18 cellular contexts compared by ENCODE assay signal in genomic region chr4:56684320-56684719, GRCh38. TPM values are rescaled to one million over a fixed set of nuclear protein-coding genes. Genes with fewer than 3 reads are reported as not detected.
DNase-seq lines count a peak whose midpoint lies in the region; ATAC-seq, FAIRE-seq and TF ChIP-seq lines count a peak whose summit lies in the region.
"Had no signal": no experiment of that assay in that cellular context is flagged by ENCODE, and none has a peak within 500 bp of the region (broad histone marks: within the 10 kb centered on the region; RNA-seq: fewer than 3 reads in every experiment).

No MANE protein-coding gene starts in this region.

- H3K4me1 ChIP-seq in endothelial cell of umbilical vein (ENCODE audit: control insufficient read depth, extremely low read depth, insufficient read depth, low read length): peaks cover 13% of the 10 kb centered on the region

- H3K4me1 Mint-ChIP-seq in glutamatergic neuron (ENCODE audit: low read depth, unreplicated experiment): peaks cover 32% of the 10 kb centered on the region
- H3K4me1 Mint-ChIP-seq in activated T-cell treated with anti-CD3 and anti-CD28 coated beads, Interleukin-2, amount 50 U/mL, for 24 hours (ENCODE audit: low read depth): peaks cover 35% of the 10 kb centered on the region

- ATAC-seq in GM21576 (IDR thresholded peaks at IDR 0.05; ENCODE audit: unreplicated experiment): no peak
- ATAC-seq: body of pancreas, left colon had no signal

- no peaks in the 10 kb centered on the region for H3K9me1 ChIP-seq in endothelial cell of umbilical vein (replicated peaks; ENCODE audit: control insufficient read depth, extremely low read depth, insufficient read depth, low read length)

- no peaks in the 10 kb centered on the region for H3K9me3 ChIP-seq in endothelial cell of umbilical vein (replicated peaks; ENCODE audit: control insufficient read depth, insufficient read depth, low read length)
- H3K9me3 ChIP-seq: body of pancreas had no signal

- DNase-seq in EL: peak; percentile 47
- DNase-seq in NCI-H446 treated with DMSO at 0.1 percent for 48 hours (lab: John Stamatoyannopoulos, UW): peak; percentile 41
- DNase-seq in endothelial cell of umbilical vein (ENCODE audit: low read depth, low spot score): peak; percentile 68
- peak; percentile 71 for DNase-seq in myocyte (ENCODE audit: low read depth)
- no peak for DNase-seq in DMS79 treated with DMSO at 0.1 percent for 48 hours (lab: John Stamatoyannopoulos, UW)
- no peak for DNase-seq in glutamatergic neuron
- DNase-seq in activated T-cell treated with anti-CD3 and anti-CD28 coated beads, Interleukin-2, amount 50 U/mL, for 24 hours: no peak
- DNase-seq: activated CD4-positive, alpha-beta memory T cell treated with anti-CD3 and anti-CD28 coated beads, Interleukin-2, amount 10 ng/mL, durations not matched to agents 7 days and 5 days; activated T-cell treated with anti-CD3 and anti-CD28 coated beads, Interleukin-2, amount 50 U/mL, for 48 hours; body of pancreas; left colon; NCI-H345; SIG-M5 had no signal

- BruUV-seq in endothelial cell of umbilical vein (replicated peaks; lab: Mats Ljungman, UMichigan): no TSS peak

- intact Hi-C loops in endothelial cell of umbilical vein (cut with micrococcal nuclease): no loop called here

- H3K27ac Mint-ChIP-seq in glutamatergic neuron (ENCODE audit: unreplicated experiment): no peak overlapping the region
- H3K27ac Mint-ChIP-seq in activated T-cell treated with anti-CD3 and anti-CD28 coated beads, Interleukin-2, amount 50 U/mL, for 24 hours: no peak overlapping the region
- H3K27ac Mint-ChIP-seq: activated CD4-positive, alpha-beta memory T cell treated with anti-CD3 and anti-CD28 coated beads, Interleukin-2, amount 10 ng/mL, durations not matched to agents 7 days and 5 days; activated naive CD4-positive, alpha-beta T cell treated with anti-CD3 and anti-CD28 coated beads, Interleukin-2, amount 50 U/mL, for 24 hours; stimulated activated naive CD8-positive, alpha-beta T cell treated with anti-CD3 and anti-CD28 coated beads, Interleukin-15, Interleukin-2, amounts not matched to agents 100 ng/mL and 50 ng/mL, for 24 hours; T-helper 1 cell treated with Interleukin-12 subunit alpha and Interleukin-12 subunit beta and Interleukin-4 antibody, amounts not matched to agents 30 μg/mL and 1 μg/mL, for 36 hours had no signal

- no peak for FAIRE-seq in endothelial cell of umbilical vein (lab: Jason Lieb, UNC)
- FAIRE-seq: H54 had no signal

- H3K9me3 Mint-ChIP-seq in glutamatergic neuron (ENCODE audit: unreplicated experiment): no peaks in the 10 kb centered on the region
- no peaks in the 10 kb centered on the region for H3K9me3 Mint-ChIP-seq in activated T-cell treated with anti-CD3 and anti-CD28 coated beads, Interleukin-2, amount 50 U/mL, for 24 hours
- H3K9me3 Mint-ChIP-seq: activated CD4-positive, alpha-beta memory T cell treated with anti-CD3 and anti-CD28 coated beads, Interleukin-2, amount 10 ng/mL, durations not matched to agents 7 days and 5 days; activated naive CD4-positive, alpha-beta T cell treated with anti-CD3 and anti-CD28 coated beads, Interleukin-2, amount 50 U/mL, for 24 hours; stimulated activated naive CD8-positive, alpha-beta T cell treated with anti-CD3 and anti-CD28 coated beads, Interleukin-15, Interleukin-2, amounts not matched to agents 100 ng/mL and 50 ng/mL, for 24 hours; T-helper 1 cell treated with Interleukin-12 subunit alpha and Interleukin-12 subunit beta and Interleukin-4 antibody, amounts not matched to agents 30 μg/mL and 1 μg/mL, for 36 hours had no signal

- H3K36me3 ChIP-seq in endothelial cell of umbilical vein (ENCODE audit: control insufficient read depth in 2 of 2, extremely low read depth in 1 of 2, insufficient read depth in 2 of 2, low read length in 2 of 2): no peaks in the 10 kb centered on the region

- no peaks in the 10 kb centered on the region for H3K79me2 ChIP-seq in endothelial cell of umbilical vein (ENCODE audit: control insufficient read depth, insufficient read depth, low read length)

- peak overlapping the region; percentile 3 for H3K4me2 ChIP-seq in endothelial cell of umbilical vein (ENCODE audit: insufficient read depth, low read length)

- POLR2A ChIA-PET in endothelial cell of umbilical vein (lab: Charles Lee): no interaction called here

- TF ChIP-seq CTCF in endothelial cell of umbilical vein (IDR thresholded peaks at IDR 0.05; ENCODE audit: extremely low read depth in 1 of 2, insufficient read depth in 1 of 2, low read depth in 1 of 2, low read length in 2 of 2) (no peak), glutamatergic neuron (IDR thresholded peaks at IDR 0.05; ENCODE audit: partially characterized antibody, unreplicated experiment) (no peak)

- CTCF ChIA-PET in endothelial cell of umbilical vein (lab: Charles Lee): interaction anchor here (2.2 kb wide), 1 partner anchor 9 kb away, joined by 5 read pairs; no protein-coding TSS in a partner anchor

- H3K9ac ChIP-seq in endothelial cell of umbilical vein (replicated peaks; ENCODE audit: extremely low read depth, insufficient read depth, low read length): no peak overlapping the region

- peak overlapping the region; percentile 42 for H2AFZ ChIP-seq in endothelial cell of umbilical vein (ENCODE audit: low read depth, low read length)

- H3K36me3 Mint-ChIP-seq in glutamatergic neuron (ENCODE audit: unreplicated experiment): peaks cover 4% of the 10 kb centered on the region
- no peaks in the 10 kb centered on the region for H3K36me3 Mint-ChIP-seq in activated T-cell treated with anti-CD3 and anti-CD28 coated beads, Interleukin-2, amount 50 U/mL, for 24 hours (ENCODE audit: low read depth)
- H3K36me3 Mint-ChIP-seq: activated naive CD4-positive, alpha-beta T cell treated with anti-CD3 and anti-CD28 coated beads, Interleukin-2, amount 50 U/mL, for 24 hours had no signal

- H3K27ac ChIP-seq in endothelial cell of umbilical vein (ENCODE audit: insufficient read depth, low read depth, low read length): no peak overlapping the region
- H3K27ac ChIP-seq: body of pancreas had no signal

- H3K4me3 Mint-ChIP-seq in glutamatergic neuron (ENCODE audit: unreplicated experiment): no peak overlapping the region
- no peak overlapping the region for H3K4me3 Mint-ChIP-seq in activated T-cell treated with anti-CD3 and anti-CD28 coated beads, Interleukin-2, amount 50 U/mL, for 24 hours
- H3K4me3 Mint-ChIP-seq: activated CD4-positive, alpha-beta memory T cell treated with anti-CD3 and anti-CD28 coated beads, Interleukin-2, amount 10 ng/mL, durations not matched to agents 7 days and 5 days; activated naive CD4-positive, alpha-beta T cell treated with anti-CD3 and anti-CD28 coated beads, Interleukin-2, amount 50 U/mL, for 24 hours; stimulated activated naive CD8-positive, alpha-beta T cell treated with anti-CD3 and anti-CD28 coated beads, Interleukin-15, Interleukin-2, amounts not matched to agents 100 ng/mL and 50 ng/mL, for 24 hours; T-helper 1 cell treated with Interleukin-12 subunit alpha and Interleukin-12 subunit beta and Interleukin-4 antibody, amounts not matched to agents 30 μg/mL and 1 μg/mL, for 36 hours had no signal

- no peak overlapping the region for H3K4me3 ChIP-seq in endothelial cell of umbilical vein (replicated peaks in 1 of 3; ENCODE audit: insufficient read depth in 1 of 3, low read depth in 1 of 3, low read length in 3 of 3)
- H3K4me3 ChIP-seq: body of pancreas had no signal

- no peaks in the 10 kb centered on the region for H4K20me1 ChIP-seq in endothelial cell of umbilical vein (replicated peaks; ENCODE audit: control insufficient read depth, extremely low read depth, insufficient read depth, low read length)

- H3K27me3 Mint-ChIP-seq in glutamatergic neuron (ENCODE audit: unreplicated experiment): peaks cover 5% of the 10 kb centered on the region
- peaks cover 39% of the 10 kb centered on the region for H3K27me3 Mint-ChIP-seq in activated T-cell treated with anti-CD3 and anti-CD28 coated beads, Interleukin-2, amount 50 U/mL, for 24 hours

- dilution Hi-C loops in endothelial cell of umbilical vein (cut with MboI; ENCODE audit: extremely low pct_ligation_motif_present, low sequenced_read_pairs): no loop called here

- TF ChIP-seq POLR2A in endothelial cell of umbilical vein (IDR thresholded peaks at IDR 0.05; ENCODE audit: low read depth, low read length): no peak

- peaks cover 0 to 4% of the 10 kb centered on the region in 2 experiments for H3K27me3 ChIP-seq in endothelial cell of umbilical vein (ENCODE audit: control insufficient read depth in 2 of 2, insufficient read depth in 2 of 2, low read length in 2 of 2)
- H3K27me3 ChIP-seq: body of pancreas had no signal

TF ChIP-seq in endothelial cell of umbilical vein, 7 proteins besides CTCF, POLR2A, EP300 and RAD21:
- TF ChIP-seq JUN (IDR thresholded peaks at IDR 0.05; ENCODE audit: borderline replicate concordance, insufficient read depth, insufficient read length, low read depth): peak; percentile 49
- TF ChIP-seq GATA2 (IDR thresholded peaks at IDR 0.05; ENCODE audit: insufficient read depth, insufficient read length, low read depth, low read length): no peak
- no peak for TF ChIP-seq EZH2 (IDR thresholded peaks at IDR 0.05; ENCODE audit: borderline replicate concordance, low read depth, low read length, severe bottlenecking)
- no peak for TF ChIP-seq MAX (IDR thresholded peaks at IDR 0.05; ENCODE audit: insufficient read depth, insufficient read length)
- TF ChIP-seq FOS (IDR thresholded peaks at IDR 0.05; ENCODE audit: borderline replicate concordance, insufficient read depth, low read length): peak; percentile 63
- TF ChIP-seq POLR2AphosphoS5 (IDR thresholded peaks at IDR 0.05; ENCODE audit: insufficient read depth, low read depth, low read length): no peak
- TF ChIP-seq MYC (IDR thresholded peaks at IDR 0.05; ENCODE audit: low read depth, low read length): no peak

RNA-seq across cellular contexts. Expression of gene HOPX, which starts 3.2 kb away (rescaled TPM):
- total RNA-seq in endothelial cell of umbilical vein (0.62 and 5.8 TPM in 2 replicates), myocyte (4.1 and 9.4 TPM in 2 replicates), glutamatergic neuron (ENCODE audit: unreplicated experiment) (0.54 TPM)
- 2.3 and 3.8 TPM in 2 replicates for polyA plus RNA-seq in endothelial cell of umbilical vein
- polyA plus RNA-seq in endothelial cell of umbilical vein (2011; cell fraction: cytosol; rRNA removed): 6.4 and 8.8 TPM in 2 replicates
- 2.8 and 3.1 TPM in 2 replicates for polyA plus RNA-seq in endothelial cell of umbilical vein (2011; cell fraction: nucleus; rRNA removed)
- 2.8 and 8.4 TPM in 2 replicates for polyA plus RNA-seq in endothelial cell of umbilical vein (2012)
- 0.63 and 1.1 TPM in 2 replicates for polyA minus RNA-seq in endothelial cell of umbilical vein
- not detected for polyA minus RNA-seq in endothelial cell of umbilical vein (2011; cell fraction: cytosol; rRNA and poly(A)+ RNA removed)
- polyA minus RNA-seq in endothelial cell of umbilical vein (2011; cell fraction: nucleus; rRNA and poly(A)+ RNA removed): 0.48 and 0.53 TPM in 2 replicates
- polyA plus RNA-seq in myocyte (2012): 6.1 TPM

Comparison
In these comparisons a context has a peak if more than half of its experiments do, and no peak if none do; other contexts are left out.
1. DNase-seq: peak in EL (single experiment), NCI-H446 treated with DMSO at 0.1 percent for 48 hours (single experiment), endothelial cell of umbilical vein (single experiment) and myocyte (single experiment); none in DMS79 treated with DMSO at 0.1 percent for 48 hours (single experiment), glutamatergic neuron (single experiment) and activated T-cell treated with anti-CD3 and anti-CD28 coated beads, Interleukin-2, amount 50 U/mL, for 24 hours (single experiment).